ENCODE assay signal across 8 cellular contexts in the genomic region with DNA sequence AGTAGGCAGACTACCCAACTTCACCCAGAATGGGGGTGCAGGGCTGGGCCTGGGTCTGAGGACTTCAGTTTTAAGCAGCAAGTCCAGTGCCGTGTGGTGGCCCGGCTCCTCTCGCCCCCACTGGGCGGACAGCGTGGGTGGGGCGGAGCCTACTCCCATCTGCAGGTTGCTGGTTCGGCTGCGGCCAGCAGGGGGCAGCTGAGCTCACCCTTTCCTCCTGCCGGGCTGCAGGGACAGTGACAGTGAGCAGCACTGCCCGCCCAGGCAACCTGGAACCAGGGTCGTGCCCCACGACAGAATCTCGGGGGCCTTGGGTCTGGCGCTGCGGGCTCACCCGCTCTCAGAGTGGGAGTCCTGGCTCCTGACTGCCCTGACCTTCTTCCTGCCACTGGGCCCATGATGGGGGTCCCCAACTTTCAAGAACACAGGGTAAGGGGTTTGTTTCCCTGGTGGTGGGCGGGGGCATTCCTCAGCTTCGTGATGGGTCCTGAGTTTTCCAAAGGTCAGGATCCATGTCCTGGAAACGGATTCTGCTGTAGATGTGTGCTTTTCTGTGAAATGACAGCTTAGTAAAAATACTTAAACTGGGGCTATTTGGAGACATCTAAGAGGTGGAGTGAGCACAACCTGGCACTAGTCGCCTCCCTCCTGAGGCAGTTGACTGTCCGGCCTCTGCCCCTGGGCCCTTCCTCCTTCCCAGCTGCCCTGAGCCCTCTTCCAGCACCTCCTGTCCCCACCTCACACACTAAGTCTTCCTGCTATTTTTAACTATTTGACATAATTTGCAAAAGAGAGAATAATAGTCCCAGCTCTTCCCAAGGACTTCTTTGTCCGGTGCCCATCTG. TPM values are rescaled to one million over a fixed set of nuclear protein-coding genes. Genes with fewer than 3 reads are reported as not detected.
DNase-seq lines count a peak whose midpoint lies in the region; ATAC-seq and TF ChIP-seq lines count a peak whose summit lies in the region.

No MANE protein-coding gene starts in this region.

- peaks cover 45% of the 10 kb centered on the region for H3K4me1 Mint-ChIP-seq in CD14-positive monocyte

- H3K27ac ChIP-seq in heart left ventricle = peak overlapping the region; percentile 98 to 100 (median 100)
- H3K27ac ChIP-seq in prostate gland = peak overlapping the region; percentile 100

- H3K36me3 ChIP-seq in adipocyte (ENCODE audit: control insufficient read depth, insufficient read depth, low read length, severe bottlenecking) = peaks cover 22% of the 10 kb centered on the region
- peaks cover 0 to 23% (median 4%) of the 10 kb centered on the region in 9 donors for H3K36me3 ChIP-seq in heart left ventricle
- H3K36me3 ChIP-seq in prostate gland = no peaks in the 10 kb centered on the region

- H3K9ac ChIP-seq in adipocyte (ENCODE audit: low read length) = peak overlapping the region; percentile 99

- H3K36me3 Mint-ChIP-seq in CD14-positive monocyte = peaks cover 23 to 30% of the 10 kb centered on the region in 2 donors

- WGBS in heart left ventricle, 4 donors = 2 to 4% (median 3%) methylated on average over 6 to 22 of the region's 22 CpGs
- WGBS in prostate gland = 5% methylated on average over 22 of the region's 22 CpGs

- intact Hi-C loops in CD14-positive monocyte (cut with micrococcal nuclease) (loop anchor here (1.0 to 10.0 kb wide), 5 partner anchors 9 to 94 kb away; a partner anchor contains a TSS), heart left ventricle (cut with DNase I) (loop anchor here (1.0 to 10.0 kb wide), 10 partner anchors 34 to 94 kb away; a partner anchor contains a TSS), prostate gland (cut with DNase I) (loop anchor here (1.0 to 10.0 kb wide), 2 partner anchors 52 to 94 kb away; no protein-coding TSS in a partner anchor)

- H3K27me3 Mint-ChIP-seq in CD14-positive monocyte (ENCODE audit: low read depth in 3 of 3) = peaks cover 0 to 9% (median 4%) of the 10 kb centered on the region in 3 donors

- peak; percentile 96 for TF ChIP-seq CTCF in CD14-positive monocyte (IDR thresholded peaks at IDR 0.05)
- TF ChIP-seq CTCF in heart left ventricle (IDR thresholded peaks at IDR 0.05) = peak; percentile 95 to 99 (median 98)
- peak in 3 of 4 experiments; percentile 98 to 100 (median 98) for TF ChIP-seq CTCF in prostate gland (IDR thresholded peaks at IDR 0.05)

- H3K4me3 Mint-ChIP-seq in CD14-positive monocyte = peak overlapping the region; percentile 90 to 100

- H3K4me3 ChIP-seq in adipocyte (ENCODE audit: low read length) (peak overlapping the region; percentile 79), heart left ventricle (peak overlapping the region in 11 of 12 donors; percentile 35 to 96 (median 84)), prostate gland (peak overlapping the region in 1 of 2 donors; percentile 24)

- no peaks in the 10 kb centered on the region for H3K27me3 ChIP-seq in adipocyte (replicated peaks; ENCODE audit: control insufficient read depth, insufficient read depth, low read length)
- H3K27me3 ChIP-seq in heart left ventricle = no peaks in the 10 kb centered on the region
- no peaks in the 10 kb centered on the region for H3K27me3 ChIP-seq in prostate gland (replicated peaks; ENCODE audit: insufficient read depth)

- TF ChIP-seq POLR2A in heart left ventricle (IDR thresholded peaks at IDR 0.05) = peak in 1 of 2 donors; percentile 69
- peak; percentile 46 for TF ChIP-seq POLR2A in prostate gland (IDR thresholded peaks at IDR 0.05)

- DNase-seq in CD14-positive monocyte (ENCODE audit: low spot score) (peak; percentile 90), M059J (ENCODE audit: low read depth) (peak; percentile 79), SW480 (ENCODE audit: low spot score) (peak; percentile 81), adipocyte (ENCODE audit: low read depth) (peak; percentile 94), heart left ventricle (peak; percentile 93 to 97 (median 94)), prostate gland (ENCODE audit: low spot score) (peak; percentile 93), ureter (ENCODE audit: low spot score) (peak; percentile 94)

- H3K4me1 ChIP-seq in adipocyte (ENCODE audit: control insufficient read depth, insufficient read depth, low read length) = peaks cover 64% of the 10 kb centered on the region
- H3K4me1 ChIP-seq in heart left ventricle = peaks cover 11 to 80% (median 66%) of the 10 kb centered on the region in 12 donors
- peaks cover 27% of the 10 kb centered on the region for H3K4me1 ChIP-seq in prostate gland (replicated peaks)

- peak overlapping the region; percentile 99 to 100 (median 100) for H3K27ac Mint-ChIP-seq in CD14-positive monocyte

- H3K9me3 ChIP-seq in adipocyte (ENCODE audit: control insufficient read depth, low read length) (no peaks in the 10 kb centered on the region), heart left ventricle (no peaks in the 10 kb centered on the region), prostate gland (no peaks in the 10 kb centered on the region)

- ATAC-seq in GM19372 (IDR thresholded peaks at IDR 0.05; ENCODE audit: low read depth, unreplicated experiment) (peak; percentile 33), heart left ventricle (peak; percentile 22 to 43 (median 38))

- peaks cover 0 to 2% (median 0%) of the 10 kb centered on the region in 7 donors for H3K9me3 Mint-ChIP-seq in CD14-positive monocyte

RNA-seq across cellular contexts. Expression of a gene that starts 6.0 kb away (rescaled TPM):
- 1 to 10 TPM in 1 of 2 donors, under 1 TPM in 1; 0.90 to 1.3 TPM for polyA plus RNA-seq in CD14-positive monocyte
- total RNA-seq in M059J (2014; rRNA removed; shearing (Covaris generic)) = 3.9 and 6.5 TPM in 2 replicates
- 100 to 1,000 TPM in 7 of 9 donors, 10 to 100 TPM in 2; 17.0 to 760 (median 507) TPM for total RNA-seq in heart left ventricle
- 100 to 1,000 TPM; 104 to 532 TPM for polyA plus RNA-seq in heart left ventricle
- 1,000 to 10,000 TPM in 1 of 2 donors, 100 to 1,000 TPM in 1; 110 to 1,326 TPM for total RNA-seq in prostate gland
- 1,155 TPM for total RNA-seq in ureter

RNA-seq across cellular contexts. Expression of a gene that starts 30.1 kb away (rescaled TPM):
- polyA plus RNA-seq in CD14-positive monocyte (10 to 100 TPM; 33.7 to 41.2 TPM), heart left ventricle (10 to 100 TPM in 1 of 2 donors, 1 to 10 TPM in 1; 8.0 to 16.3 TPM)
- 42.6 and 43.0 TPM in 2 replicates for total RNA-seq in M059J (2014; rRNA removed; shearing (Covaris generic))
- total RNA-seq in heart left ventricle (10 to 100 TPM in 7 of 9 donors, 1 to 10 TPM in 2; 6.1 to 24.1 (median 11.3) TPM), prostate gland (100 to 1,000 TPM in 1 of 2 donors, 10 to 100 TPM in 1; 36.1 to 106 TPM), ureter (31.2 TPM)

RNA-seq across cellular contexts. Expression of a gene that starts 34.1 kb away (rescaled TPM):
- 1 to 10 TPM; 3.7 to 4.1 TPM for polyA plus RNA-seq in CD14-positive monocyte
- total RNA-seq in M059J (2014; rRNA removed; shearing (Covaris generic)) = 1.1 and 2.5 TPM in 2 replicates
- 10 to 100 TPM in 1 of 9 donors, 1 to 10 TPM in 8; 3.8 to 11.6 (median 6.6) TPM for total RNA-seq in heart left ventricle
- polyA plus RNA-seq in heart left ventricle = 1 to 10 TPM; 3.8 to 6.6 TPM
- total RNA-seq in prostate gland = 10 to 100 TPM; 11.7 to 13.3 TPM
- 9.4 TPM for total RNA-seq in ureter
